ENCODE assay signal across 8 cellular contexts in the genomic region with DNA sequence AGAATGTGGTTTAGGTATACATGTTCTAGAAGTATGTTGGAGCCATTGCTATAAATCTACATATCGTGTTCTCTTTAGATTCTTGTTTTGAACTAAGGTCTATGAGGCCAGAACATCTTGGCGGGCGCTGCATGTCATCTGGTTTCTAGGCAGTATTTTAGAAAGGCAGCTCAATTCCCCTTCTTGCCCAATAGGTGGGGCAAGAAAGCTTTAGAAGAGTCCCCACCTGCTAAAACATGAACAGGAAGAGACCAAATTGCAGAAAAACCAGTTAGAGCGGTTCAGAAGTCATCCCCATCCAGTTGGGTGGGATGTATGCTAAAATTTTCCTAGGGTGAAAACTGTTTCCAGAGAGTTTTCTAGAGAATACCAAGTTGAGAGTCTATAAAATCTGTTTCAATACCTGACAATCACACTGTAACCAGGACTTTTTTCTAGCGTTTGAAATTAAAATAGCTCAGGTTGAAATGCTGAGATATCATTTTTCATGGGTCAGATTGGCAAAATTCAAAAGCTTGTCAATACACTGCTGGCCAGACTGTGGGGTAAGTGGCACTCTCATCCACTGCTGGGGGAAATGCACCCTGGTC. TPM values are rescaled to one million over a fixed set of nuclear protein-coding genes. Genes with fewer than 3 reads are reported as not detected.
DNase-seq lines count a peak whose midpoint lies in the region; ATAC-seq and TF ChIP-seq lines count a peak whose summit lies in the region.

No MANE protein-coding gene starts in this region.

- no peak for TF ChIP-seq POLR2A in spleen (IDR thresholded peaks at IDR 0.05)

- ATAC-seq in HG02852 (IDR thresholded peaks at IDR 0.05; ENCODE audit: unreplicated experiment) (peak; percentile 79), left cardiac atrium (peak; percentile 45 to 53)

- TF ChIP-seq CTCF in GM12865 (IDR thresholded peaks at IDR 0.05; ENCODE audit: insufficient read depth, low read depth, low read length, missing control alignments) (peak; percentile 60), spleen (IDR thresholded peaks at IDR 0.05 in 8 of 11, conservative IDR thresholded peaks at IDR 0.05 in 3 of 11) (peak; percentile 35 to 69 (median 54))

- no peak overlapping the region for H3K27ac ChIP-seq in spleen

- H3K27ac Mint-ChIP-seq in activated naive CD4-positive, alpha-beta T cell treated with anti-CD3 and anti-CD28 coated beads for 36 hours = no peak overlapping the region

- H3K9me3 Mint-ChIP-seq in activated naive CD4-positive, alpha-beta T cell treated with anti-CD3 and anti-CD28 coated beads for 36 hours = no peaks in the 10 kb centered on the region

- no peaks in the 10 kb centered on the region for H3K36me3 ChIP-seq in spleen

- 13 to 20% (median 15%) methylated on average over 3 to 5 of the region's 5 CpGs for WGBS in spleen, 5 donors

- DNase-seq in Ammon's horn (ENCODE audit: low spot score) = peak; percentile 39
- peak; percentile 67 for DNase-seq in GM12865 (ENCODE audit: low read depth)
- peak; percentile 4 for DNase-seq in NCI-H2196 treated with DMSO at 0.1 percent for 48 hours (lab: John Stamatoyannopoulos, UW; ENCODE audit: unreplicated experiment)
- peak; percentile 30 for DNase-seq in activated naive CD4-positive, alpha-beta T cell treated with anti-CD3 and anti-CD28 coated beads for 36 hours
- DNase-seq in left cardiac atrium = peak; percentile 26
- DNase-seq in spleen = no peak
- no peak for DNase-seq in activated CD4-positive, CD25-positive, alpha-beta regulatory T cell (lab: John Stamatoyannopoulos, UW)

- no peaks in the 10 kb centered on the region for H3K27me3 ChIP-seq in spleen (replicated peaks in 1 of 7)

- H3K4me1 ChIP-seq in spleen = no peaks in the 10 kb centered on the region

- no peak overlapping the region for H3K4me3 Mint-ChIP-seq in activated naive CD4-positive, alpha-beta T cell treated with anti-CD3 and anti-CD28 coated beads for 36 hours

- no peaks in the 10 kb centered on the region for H3K27me3 Mint-ChIP-seq in activated naive CD4-positive, alpha-beta T cell treated with anti-CD3 and anti-CD28 coated beads for 36 hours (ENCODE audit: low read depth)

- CTCF ChIA-PET in activated naive CD4-positive, alpha-beta T cell treated with anti-CD3 and anti-CD28 coated beads for 36 hours (lab: Charles Lee) = interaction anchor here (0.6 to 2.0 kb wide), 19 partner anchors 11 to 313 kb away, joined by 3 to 14 read pairs (median 3); a partner anchor contains a TSS

- peaks cover 9% of the 10 kb centered on the region for H3K4me1 Mint-ChIP-seq in activated naive CD4-positive, alpha-beta T cell treated with anti-CD3 and anti-CD28 coated beads for 36 hours (ENCODE audit: low read depth)

- H3K36me3 Mint-ChIP-seq in activated naive CD4-positive, alpha-beta T cell treated with anti-CD3 and anti-CD28 coated beads for 36 hours (ENCODE audit: low read depth) = no peaks in the 10 kb centered on the region

- intact Hi-C loops in activated naive CD4-positive, alpha-beta T cell treated with anti-CD3 and anti-CD28 coated beads for 36 hours (cut with micrococcal nuclease) = loop anchor here (1.0 to 5.0 kb wide), 4 partner anchors 86 to 538 kb away; a partner anchor contains a TSS
- intact Hi-C loops in left cardiac atrium (cut with DNase I) (loop anchor here in 1 of 2 donors (2.0 kb wide), 1 partner anchor 220 kb away; no protein-coding TSS in a partner anchor), spleen (cut with DNase I; ENCODE audit: low total_unique reads) (loop anchor here (5.0 kb wide), 1 partner anchor 162 kb away; no protein-coding TSS in a partner anchor)

- H3K4me3 ChIP-seq in GM12865 (ENCODE audit: low read depth, low read length) (no peak overlapping the region), spleen (no peak overlapping the region)

- H3K9me3 ChIP-seq in spleen = no peaks in the 10 kb centered on the region

RNA-seq across cellular contexts. Expression of a gene that starts 17.5 kb away (rescaled TPM):
- total RNA-seq in activated naive CD4-positive, alpha-beta T cell treated with anti-CD3 and anti-CD28 coated beads for 36 hours = 10 to 100 TPM; 67.5 to 78.3 TPM
- total RNA-seq in left cardiac atrium (10 to 100 TPM; 28.6 to 39.5 TPM), spleen (10 to 100 TPM; 39.2 to 74.6 (median 56.4) TPM)
- polyA plus RNA-seq in spleen = 10 to 100 TPM; 26.3 to 30.0 (median 28.0) TPM

Comparison
In these comparisons a context has a peak if more than half of its experiments do, and no peak if none do; other contexts are left out.
1. DNase-seq: peak in Ammon's horn (single experiment), GM12865 (single experiment), NCI-H2196 treated with DMSO at 0.1 percent for 48 hours (single experiment), activated naive CD4-positive, alpha-beta T cell treated with anti-CD3 and anti-CD28 coated beads for 36 hours (single experiment) and left cardiac atrium (single experiment); none in spleen (single experiment) and activated CD4-positive, CD25-positive, alpha-beta regulatory T cell (0 of 4).